4 cellular contexts compared by ENCODE assay signal in genomic region chr15:33553157-33553556, GRCh38.
"Had no signal": no experiment of that assay in that cellular context is flagged by ENCODE, and none has a peak within 500 bp of the region (broad histone marks: within the 10 kb centered on the region; RNA-seq: fewer than 3 reads in every experiment).

No MANE protein-coding gene starts in this region.

- H3K4me3 ChIP-seq: GM23338 had no signal

- ATAC-seq: GM23338 had no signal

- H3K27ac Mint-ChIP-seq: GM23338, H9 had no signal

- H3K9me3 Mint-ChIP-seq: GM23338 had no signal

- H2AFZ ChIP-seq: GM23338 had no signal

- H3K4me2 ChIP-seq: GM23338 had no signal

- H3K4me3 Mint-ChIP-seq: GM23338, H9 had no signal

- DNase-seq: H9, HCEC 1CT, IMR-90 had no signal
